ENCODE assay signal across 34 cellular contexts in the genomic region with DNA sequence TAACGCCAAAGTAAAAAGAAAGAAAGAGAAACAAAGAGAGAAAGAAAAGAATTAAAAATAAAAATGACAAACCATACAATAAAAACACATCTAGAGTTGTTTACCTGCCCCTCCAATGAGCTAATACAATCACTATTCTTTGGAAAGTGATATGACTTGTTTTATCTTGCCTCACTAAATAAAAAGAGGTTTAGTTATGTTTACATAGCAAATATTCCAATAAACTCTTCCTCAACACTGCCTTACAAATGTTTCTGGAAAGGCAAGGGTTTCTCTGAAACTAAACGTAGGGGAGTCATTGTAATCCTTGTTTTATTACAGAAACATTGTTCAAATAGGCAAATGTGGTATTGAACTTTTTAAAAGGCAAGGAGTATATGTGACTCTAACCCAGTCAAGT.
DNase-seq lines count a peak whose midpoint lies in the region; ATAC-seq and TF ChIP-seq lines count a peak whose summit lies in the region.
"Had no signal": no experiment of that assay in that cellular context is flagged by ENCODE, and none has a peak within 500 bp of the region (broad histone marks: within the 10 kb centered on the region; RNA-seq: fewer than 3 reads in every experiment).

No MANE protein-coding gene starts in this region.

- no peak overlapping the region for H3K9ac ChIP-seq in PC-3 (ENCODE audit: low read length)
- H3K9ac ChIP-seq: KMS-11 had no signal

- no peak overlapping the region for H3K4me3 ChIP-seq in PC-3 (ENCODE audit: low read length)
- H3K4me3 ChIP-seq: GM12878, HAP-1 had no signal

- no peak overlapping the region for H3K27ac ChIP-seq in PC-3 (ENCODE audit: low read length)
- H3K27ac ChIP-seq: HL-60, KMS-11, RWPE1 had no signal

- CTCF ChIA-PET in PC-3 (lab: Charles Lee): no interaction called here
- CTCF ChIA-PET in activated naive CD4-positive, alpha-beta T cell treated with anti-CD3 and anti-CD28 coated beads, Interleukin-2, amount 10 ng/mL, durations not matched to agents 7 days and 5 days (lab: Charles Lee): no interaction called here

- no peaks in the 10 kb centered on the region for H3K27me3 ChIP-seq in PC-3 (ENCODE audit: low read length)
- H3K27me3 ChIP-seq: BE2C had no signal

- no peaks in the 10 kb centered on the region for H3F3A ChIP-seq in PC-3 (ENCODE audit: low read length, unreplicated experiment)

- H3K4me1 Mint-ChIP-seq in activated naive CD4-positive, alpha-beta T cell treated with anti-CD3 and anti-CD28 coated beads, Interleukin-2, amount 10 ng/mL, durations not matched to agents 7 days and 5 days: no peaks in the 10 kb centered on the region
- peaks cover 3% of the 10 kb centered on the region for H3K4me1 Mint-ChIP-seq in nephron progenitor cell
- H3K4me1 Mint-ChIP-seq: CD14-positive monocyte; CD8-positive, alpha-beta memory T cell had no signal

- DNase-seq in NCI-H345 (lab: John Stamatoyannopoulos, UW): peak; percentile 13
- DNase-seq in NCI-H345 treated with DMSO at 0.1 percent for 48 hours (lab: John Stamatoyannopoulos, UW; ENCODE audit: unreplicated experiment): no peak
- peak; percentile 69 for DNase-seq in NCI-H1105 treated with DMSO at 0.1 percent for 48 hours (lab: John Stamatoyannopoulos, UW)
- peak; percentile 14 for DNase-seq in PC-3
- no peak for DNase-seq in activated naive CD4-positive, alpha-beta T cell treated with anti-CD3 and anti-CD28 coated beads, Interleukin-2, amount 10 ng/mL, durations not matched to agents 7 days and 5 days
- DNase-seq in posterior cingulate gyrus: no peak
- no peak for DNase-seq in nephron progenitor cell
- no peak for DNase-seq in posterior vena cava (ENCODE audit: low spot score)
- DNase-seq: 8988T; ACHN; BE2C; Calu3; CD8-positive, alpha-beta memory T cell; DMS79; EL; GDM1; GOT3; HFFc6; NCI-H1048; NCI-H2029; NCI-H2171; NCI-H226; NCI-H524; NCI-H82; SHP77; T-helper 1 cell had no signal

- H3K36me3 Mint-ChIP-seq in activated naive CD4-positive, alpha-beta T cell treated with anti-CD3 and anti-CD28 coated beads, Interleukin-2, amount 10 ng/mL, durations not matched to agents 7 days and 5 days: no peaks in the 10 kb centered on the region
- no peaks in the 10 kb centered on the region for H3K36me3 Mint-ChIP-seq in nephron progenitor cell (ENCODE audit: low read depth)
- H3K36me3 Mint-ChIP-seq: CD14-positive monocyte; CD8-positive, alpha-beta memory T cell; IgD-negative memory B cell had no signal

- POLR2A ChIA-PET in PC-3 (lab: Charles Lee; ENCODE audit: unreplicated experiment): no interaction called here

- H3K4me1 ChIP-seq in PC-3 (ENCODE audit: insufficient read depth, low read length): no peaks in the 10 kb centered on the region
- H3K4me1 ChIP-seq: BE2C, HAP-1 had no signal

- no peaks in the 10 kb centered on the region for H3K27me3 Mint-ChIP-seq in activated naive CD4-positive, alpha-beta T cell treated with anti-CD3 and anti-CD28 coated beads, Interleukin-2, amount 10 ng/mL, durations not matched to agents 7 days and 5 days
- H3K27me3 Mint-ChIP-seq in nephron progenitor cell (ENCODE audit: low read depth, poor library complexity): no peaks in the 10 kb centered on the region
- H3K27me3 Mint-ChIP-seq: IgD-negative memory B cell had no signal

- H4K20me1 ChIP-seq in PC-3 (ENCODE audit: low read length): no peaks in the 10 kb centered on the region

- BruUV-seq in PC-3 (replicated peaks; lab: Mats Ljungman, UMichigan): no TSS peak

- 0 out of 2 replicates have a peak overlapping the region, but pooled peaks have one; percentile 6 for H3K4me2 ChIP-seq in PC-3 (ENCODE audit: low read length)
- H3K4me2 ChIP-seq: KMS-11 had no signal

- no peak overlapping the region for H2AFZ ChIP-seq in PC-3 (ENCODE audit: low read length)

- no peak overlapping the region for H3K4me3 Mint-ChIP-seq in activated naive CD4-positive, alpha-beta T cell treated with anti-CD3 and anti-CD28 coated beads, Interleukin-2, amount 10 ng/mL, durations not matched to agents 7 days and 5 days
- H3K4me3 Mint-ChIP-seq in nephron progenitor cell: no peak overlapping the region
- H3K4me3 Mint-ChIP-seq: CD14-positive monocyte; CD8-positive, alpha-beta memory T cell; HFFc6; IgD-negative memory B cell had no signal

- peak; percentile 50 for ATAC-seq in PC-3
- ATAC-seq: GM12878, Panc1 had no signal

- H3K9me2 ChIP-seq in PC-3 (replicated peaks; ENCODE audit: low read length): no peaks in the 10 kb centered on the region

- H3K9me3 Mint-ChIP-seq in activated naive CD4-positive, alpha-beta T cell treated with anti-CD3 and anti-CD28 coated beads, Interleukin-2, amount 10 ng/mL, durations not matched to agents 7 days and 5 days: no peaks in the 10 kb centered on the region
- no peaks in the 10 kb centered on the region for H3K9me3 Mint-ChIP-seq in nephron progenitor cell
- H3K9me3 Mint-ChIP-seq: CD8-positive, alpha-beta memory T cell; HFFc6; IgD-negative memory B cell had no signal

- H3K27ac Mint-ChIP-seq in activated naive CD4-positive, alpha-beta T cell treated with anti-CD3 and anti-CD28 coated beads, Interleukin-2, amount 10 ng/mL, durations not matched to agents 7 days and 5 days: no peak overlapping the region
- H3K27ac Mint-ChIP-seq in nephron progenitor cell: no peak overlapping the region
- H3K27ac Mint-ChIP-seq: CD14-positive monocyte; CD8-positive, alpha-beta memory T cell; HFFc6; IgD-negative memory B cell had no signal

- H3K9me3 ChIP-seq in PC-3 (ENCODE audit: low read length): no peaks in the 10 kb centered on the region
- H3K9me3 ChIP-seq: BE2C, HAP-1 had no signal

- TF ChIP-seq CTCF in PC-3 (conservative IDR thresholded peaks at IDR 0.05; ENCODE audit: low read depth, low read length): no peak
- TF ChIP-seq CTCF in nephron progenitor cell (IDR thresholded peaks at IDR 0.05): no peak

- intact Hi-C loops in PC-3 (cut with micrococcal nuclease) (no loop called here), posterior cingulate gyrus (cut with DNase I) (no loop called here), posterior vena cava (cut with DNase I) (no loop called here)

- no peaks in the 10 kb centered on the region for H3K36me3 ChIP-seq in PC-3 (ENCODE audit: low read depth, low read length)
- H3K36me3 ChIP-seq: BE2C, HAP-1 had no signal

- no peaks in the 10 kb centered on the region for H3K79me2 ChIP-seq in PC-3 (ENCODE audit: low read length)

Comparison
In these comparisons a context has a peak if more than half of its experiments do, and no peak if none do; other contexts are left out.
1. DNase-seq: peak in NCI-H345 (single experiment), NCI-H1105 treated with DMSO at 0.1 percent for 48 hours (single experiment) and PC-3 (single experiment); none in NCI-H345 treated with DMSO at 0.1 percent for 48 hours (single experiment), activated naive CD4-positive, alpha-beta T cell treated with anti-CD3 and anti-CD28 coated beads, Interleukin-2, amount 10 ng/mL, durations not matched to agents 7 days and 5 days (single experiment), posterior cingulate gyrus (0 of 10), nephron progenitor cell (single experiment) and posterior vena cava (single experiment).